In genomic region chr17:32927201-32927723, GRCh38 we compare ENCODE assay signal across 8 cellular contexts. TPM values are rescaled to one million over a fixed set of nuclear protein-coding genes. Genes with fewer than 3 reads are reported as not detected.
DNase-seq lines count a peak whose midpoint lies in the region; ATAC-seq and TF ChIP-seq lines count a peak whose summit lies in the region.

No MANE protein-coding gene starts in this region.

- ATAC-seq in activated CD8-positive, alpha-beta memory T cell treated with anti-CD3 and anti-CD28 coated beads, Interleukin-2, amount 10 ng/mL, durations not matched to agents 7 days and 5 days: no peak

- DNase-seq in activated CD8-positive, alpha-beta memory T cell treated with anti-CD3 and anti-CD28 coated beads, Interleukin-2, amount 10 ng/mL, durations not matched to agents 7 days and 5 days: no peak
- no peak for DNase-seq in activated CD8-positive, alpha-beta memory T cell treated with anti-CD3 and anti-CD28 coated beads, Interleukin-2, amount 50 U/mL, for 48 hours
- DNase-seq in lung microvascular endothelial cell (ENCODE audit: low read depth in 2 of 2): peak; percentile 50 to 65
- DNase-seq in tibial artery: peak in 1 of 2 donors; percentile 26
- DNase-seq in NCI-H446 (lab: John Stamatoyannopoulos, UW): no peak
- DNase-seq in NCI-H1694 (lab: John Stamatoyannopoulos, UW): no peak
- DNase-seq in stimulated activated CD4-positive, alpha-beta T cell treated with anti-CD3 and anti-CD28 coated beads, Interleukin-12 subunit alpha, Interleukin-12 subunit beta, amount 100 ng/mL, for 4 hours: no peak

- H3K27ac Mint-ChIP-seq in activated CD8-positive, alpha-beta memory T cell treated with anti-CD3 and anti-CD28 coated beads, Interleukin-2, amount 10 ng/mL, durations not matched to agents 7 days and 5 days: no peak overlapping the region
- H3K27ac Mint-ChIP-seq in brain: peak overlapping the region; percentile 67 to 94 (median 89)

- H3K27me3 ChIP-seq in tibial artery: no peaks in the 10 kb centered on the region

- peak overlapping the region; percentile 63 to 92 for H3K4me3 ChIP-seq in tibial artery

- H3K4me1 Mint-ChIP-seq in activated CD8-positive, alpha-beta memory T cell treated with anti-CD3 and anti-CD28 coated beads, Interleukin-2, amount 10 ng/mL, durations not matched to agents 7 days and 5 days: peaks cover 4% of the 10 kb centered on the region
- peaks cover 6% of the 10 kb centered on the region for H3K4me1 Mint-ChIP-seq in brain

- TF ChIP-seq CTCF in brain (conservative IDR thresholded peaks at IDR 0.05): no peak
- no peak for TF ChIP-seq CTCF in tibial artery (IDR thresholded peaks at IDR 0.05)

- CTCF ChIA-PET in activated CD8-positive, alpha-beta memory T cell treated with anti-CD3 and anti-CD28 coated beads, Interleukin-2, amount 10 ng/mL, durations not matched to agents 7 days and 5 days (lab: Charles Lee): interaction anchor here (2.1 kb wide), 1 partner anchor 144 kb away, joined by 8 read pairs; no protein-coding TSS in a partner anchor

- H3K4me1 ChIP-seq in tibial artery: peaks cover 0 to 15% (median 7%) of the 10 kb centered on the region in 4 donors

- peak overlapping the region; percentile 65 to 83 for H3K27ac ChIP-seq in tibial artery

- peak overlapping the region; percentile 46 for H3K4me3 Mint-ChIP-seq in activated CD8-positive, alpha-beta memory T cell treated with anti-CD3 and anti-CD28 coated beads, Interleukin-2, amount 10 ng/mL, durations not matched to agents 7 days and 5 days
- H3K4me3 Mint-ChIP-seq in brain: peak overlapping the region; percentile 84 to 92 (median 87)

- no peaks in the 10 kb centered on the region for H3K9me3 Mint-ChIP-seq in activated CD8-positive, alpha-beta memory T cell treated with anti-CD3 and anti-CD28 coated beads, Interleukin-2, amount 10 ng/mL, durations not matched to agents 7 days and 5 days (ENCODE audit: low read depth)
- no peaks in the 10 kb centered on the region for H3K9me3 Mint-ChIP-seq in brain

- intact Hi-C loops in tibial artery (cut with DNase I; ENCODE audit: low total_unique reads): no loop called here

- H3K36me3 Mint-ChIP-seq in activated CD8-positive, alpha-beta memory T cell treated with anti-CD3 and anti-CD28 coated beads, Interleukin-2, amount 10 ng/mL, durations not matched to agents 7 days and 5 days: no peaks in the 10 kb centered on the region
- H3K36me3 Mint-ChIP-seq in brain: peaks cover 12% of the 10 kb centered on the region

- H3K27me3 Mint-ChIP-seq in activated CD8-positive, alpha-beta memory T cell treated with anti-CD3 and anti-CD28 coated beads, Interleukin-2, amount 10 ng/mL, durations not matched to agents 7 days and 5 days: peaks cover 51% of the 10 kb centered on the region
- H3K27me3 Mint-ChIP-seq in brain: no peaks in the 10 kb centered on the region

- H3K9me3 ChIP-seq in tibial artery: no peaks in the 10 kb centered on the region

- H3K36me3 ChIP-seq in tibial artery: peaks cover 0 to 8% (median 4%) of the 10 kb centered on the region in 3 donors

RNA-seq across cellular contexts. Expression of gene TMEM98, which starts 0.7 kb away (rescaled TPM):
- total RNA-seq in activated CD8-positive, alpha-beta memory T cell treated with anti-CD3 and anti-CD28 coated beads, Interleukin-2, amount 10 ng/mL, durations not matched to agents 7 days and 5 days: 1 to 10 TPM in 1 of 2 experiments, under 1 TPM in 1; 0.35 to 1.2 TPM
- polyA plus RNA-seq in brain (ENCODE audit: insufficient read depth, low read depth, low replicate concordance): 140 TPM
- 56.9 and 81.7 TPM in 2 replicates for total RNA-seq in lung microvascular endothelial cell

RNA-seq across cellular contexts. Expression of gene MYO1D, which starts 50.3 kb away (rescaled TPM):
- total RNA-seq in activated CD8-positive, alpha-beta memory T cell treated with anti-CD3 and anti-CD28 coated beads, Interleukin-2, amount 10 ng/mL, durations not matched to agents 7 days and 5 days: 10 to 100 TPM in 1 of 2 experiments, 1 to 10 TPM in 1; 8.4 to 12.2 TPM
- 113 TPM for polyA plus RNA-seq in brain (ENCODE audit: insufficient read depth, low read depth, low replicate concordance)
- 56.3 and 57.8 TPM in 2 replicates for total RNA-seq in lung microvascular endothelial cell

Comparison
In these comparisons a context has a peak if more than half of its experiments do, and no peak if none do; other contexts are left out.
1. DNase-seq: peak in lung microvascular endothelial cell (2 of 2); none in activated CD8-positive, alpha-beta memory T cell treated with anti-CD3 and anti-CD28 coated beads, Interleukin-2, amount 10 ng/mL, durations not matched to agents 7 days and 5 days (single experiment), activated CD8-positive, alpha-beta memory T cell treated with anti-CD3 and anti-CD28 coated beads, Interleukin-2, amount 50 U/mL, for 48 hours (single experiment), NCI-H446 (0 of 2), NCI-H1694 (single experiment) and stimulated activated CD4-positive, alpha-beta T cell treated with anti-CD3 and anti-CD28 coated beads, Interleukin-12 subunit alpha, Interleukin-12 subunit beta, amount 100 ng/mL, for 4 hours (single experiment).
2. RNA of gene TMEM98, which starts 0.7 kb away (total RNA-seq): 56.9 to 81.7 TPM in lung microvascular endothelial cell; 0.35 to 1.2 TPM in activated CD8-positive, alpha-beta memory T cell treated with anti-CD3 and anti-CD28 coated beads, Interleukin-2, amount 10 ng/mL, durations not matched to agents 7 days and 5 days; every median in the first group is over 10 times any median in the second.